In the genomic region with DNA sequence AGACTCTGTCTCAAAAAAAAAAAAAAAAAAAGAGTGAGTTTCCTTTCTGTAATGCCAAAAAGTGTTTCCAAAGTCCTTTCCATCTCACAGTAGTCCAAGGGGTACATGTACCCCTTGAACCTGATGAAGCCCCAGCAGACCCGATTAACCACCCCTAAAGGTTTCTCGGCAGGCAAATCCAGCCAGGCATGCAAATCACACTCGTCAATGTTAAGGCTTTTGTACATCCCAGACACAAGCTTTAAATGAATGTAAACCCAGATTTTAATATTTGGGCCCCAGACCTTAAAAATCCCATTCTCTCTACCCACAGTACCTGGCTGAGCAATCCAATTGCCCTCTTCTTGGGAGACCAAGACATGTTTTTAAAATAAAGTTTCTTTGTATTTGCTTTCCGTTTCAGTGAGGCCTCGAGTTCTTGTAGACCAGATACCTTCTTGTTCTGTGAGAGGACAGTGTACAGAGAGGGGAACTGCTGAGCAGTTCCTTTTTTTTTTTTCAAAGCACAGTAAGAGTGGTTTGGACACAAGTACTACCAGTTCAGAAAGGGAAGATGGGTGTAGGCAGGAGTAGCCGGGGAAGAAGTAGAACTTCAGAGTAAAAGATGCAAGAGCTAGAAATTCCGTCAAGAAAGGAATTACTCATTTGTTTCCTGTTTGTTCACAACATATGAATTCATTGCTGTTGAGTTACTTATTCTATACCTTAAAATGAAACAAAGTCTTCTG, we compare ENCODE assay signal across 8 cellular contexts. TPM values are rescaled to one million over a fixed set of nuclear protein-coding genes. Genes with fewer than 3 reads are reported as not detected.
DNase-seq lines count a peak whose midpoint lies in the region; ATAC-seq, FAIRE-seq and TF ChIP-seq lines count a peak whose summit lies in the region.

A gene with protein sequence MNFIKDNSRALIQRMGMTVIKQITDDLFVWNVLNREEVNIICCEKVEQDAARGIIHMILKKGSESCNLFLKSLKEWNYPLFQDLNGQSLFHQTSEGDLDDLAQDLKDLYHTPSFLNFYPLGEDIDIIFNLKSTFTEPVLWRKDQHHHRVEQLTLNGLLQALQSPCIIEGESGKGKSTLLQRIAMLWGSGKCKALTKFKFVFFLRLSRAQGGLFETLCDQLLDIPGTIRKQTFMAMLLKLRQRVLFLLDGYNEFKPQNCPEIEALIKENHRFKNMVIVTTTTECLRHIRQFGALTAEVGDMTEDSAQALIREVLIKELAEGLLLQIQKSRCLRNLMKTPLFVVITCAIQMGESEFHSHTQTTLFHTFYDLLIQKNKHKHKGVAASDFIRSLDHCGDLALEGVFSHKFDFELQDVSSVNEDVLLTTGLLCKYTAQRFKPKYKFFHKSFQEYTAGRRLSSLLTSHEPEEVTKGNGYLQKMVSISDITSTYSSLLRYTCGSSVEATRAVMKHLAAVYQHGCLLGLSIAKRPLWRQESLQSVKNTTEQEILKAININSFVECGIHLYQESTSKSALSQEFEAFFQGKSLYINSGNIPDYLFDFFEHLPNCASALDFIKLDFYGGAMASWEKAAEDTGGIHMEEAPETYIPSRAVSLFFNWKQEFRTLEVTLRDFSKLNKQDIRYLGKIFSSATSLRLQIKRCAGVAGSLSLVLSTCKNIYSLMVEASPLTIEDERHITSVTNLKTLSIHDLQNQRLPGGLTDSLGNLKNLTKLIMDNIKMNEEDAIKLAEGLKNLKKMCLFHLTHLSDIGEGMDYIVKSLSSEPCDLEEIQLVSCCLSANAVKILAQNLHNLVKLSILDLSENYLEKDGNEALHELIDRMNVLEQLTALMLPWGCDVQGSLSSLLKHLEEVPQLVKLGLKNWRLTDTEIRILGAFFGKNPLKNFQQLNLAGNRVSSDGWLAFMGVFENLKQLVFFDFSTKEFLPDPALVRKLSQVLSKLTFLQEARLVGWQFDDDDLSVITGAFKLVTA (minus strand): TSS at position 465 of the 728 bp plus-strand sequence. CDS start 8,111 bp downstream, outside the sequence.

- intact Hi-C loops in testis (cut with DNase I; ENCODE audit: low total_unique reads) (no loop called here), gastrocnemius medialis (cut with DNase I; ENCODE audit: low total_unique reads) (no loop called here)

- in situ Hi-C loops in KBM-7 (cut with MboI; ENCODE audit: low pct_unique_long_range_greater_than_20kb, low sequenced_read_pairs) = no loop called here
- in situ Hi-C loops in gastrocnemius medialis (cut with MboI; ENCODE audit: low sequenced_read_pairs in 4 of 4) = no loop called here

- H3K4me3 ChIP-seq in testis (no peak within 1 kb of the TSS), gastrocnemius medialis (no peak within 1 kb of the TSS)

- 76 to 78% methylated on average over 7 of the region's 7 CpGs for whole genome bisulfite sequencing in testis, 2 donors

- no peak within 1 kb of the TSS for H3K27ac ChIP-seq in testis
- no peak within 1 kb of the TSS for H3K27ac ChIP-seq in gastrocnemius medialis

- H3K9me3 ChIP-seq in testis = no peaks in the 10 kb centered on the region
- no peaks in the 10 kb centered on the region for H3K9me3 ChIP-seq in gastrocnemius medialis

- peak; percentile 24 for DNase-seq in GM12892 (ENCODE audit: insufficient read length)
- peak; percentile 87 for DNase-seq in KBM-7
- no peak for DNase-seq in NK-92 (lab: John Stamatoyannopoulos, UW; ENCODE audit: unreplicated experiment)
- DNase-seq in testis = no peak
- no peak for DNase-seq in gastrocnemius medialis
- DNase-seq in activated T-cell treated with anti-CD3 and anti-CD28 coated beads for 4 hours = no peak

- TF ChIP-seq POLR2A in GM12892 (IDR thresholded peaks at IDR 0.05; ENCODE audit: low read depth, low read length) (no peak), testis (IDR thresholded peaks at IDR 0.05) (no peak), gastrocnemius medialis (IDR thresholded peaks at IDR 0.05) (no peak)

- H3K36me3 ChIP-seq in testis (ENCODE audit: low read depth, missing control alignments) (no peaks in the 10 kb centered on the region), gastrocnemius medialis (no peaks in the 10 kb centered on the region)

- H3K4me1 ChIP-seq in testis (no peaks in the 10 kb centered on the region), gastrocnemius medialis (no peaks in the 10 kb centered on the region)

- H3K27me3 ChIP-seq in testis (no peaks in the 10 kb centered on the region), gastrocnemius medialis (no peaks in the 10 kb centered on the region)

- TF ChIP-seq CTCF in testis (IDR thresholded peaks at IDR 0.05) (no peak), gastrocnemius medialis (IDR thresholded peaks at IDR 0.05 in 4 of 5, conservative IDR thresholded peaks at IDR 0.05 in 1 of 5) (no peak)

- peak; percentile 74 for FAIRE-seq in GM12892 (lab: Jason Lieb, UNC)

- ATAC-seq in GM21528 (IDR thresholded peaks at IDR 0.05; ENCODE audit: low FRiP score, unreplicated experiment) = peak; percentile 92
- ATAC-seq in esophagus mucosa = peak; percentile 48
- ATAC-seq in gastrocnemius medialis = no peak

RNA-seq across cellular contexts. Expression of the gene that starts here (rescaled TPM):
- 0.61 TPM for polyA plus RNA-seq in GM12892 (2012; ENCODE audit: missing spikeins)
- total RNA-seq in esophagus mucosa (0.08 TPM), testis (under 1 TPM; 0.43 to 0.63 TPM), gastrocnemius medialis (under 1 TPM; 0.10 to 0.60 (median 0.23) TPM)
- polyA plus RNA-seq in testis (ENCODE audit: insufficient read depth, low read depth, low replicate concordance) = 0.70 TPM

Comparison
In these comparisons a context has a peak if more than half of its experiments do, and no peak if none do; other contexts are left out.
1. Peak in ATAC-seq in esophagus mucosa; RNA of the gene not detected or under 1 TPM.
2. DNase-seq: peak in GM12892 (single experiment) and KBM-7 (single experiment); none in NK-92 (single experiment), testis (single experiment), gastrocnemius medialis (0 of 2) and activated T-cell treated with anti-CD3 and anti-CD28 coated beads for 4 hours (single experiment).